2 cellular contexts compared by ENCODE assay signal in genomic region chr19:48010932-48011758, GRCh38.
TF ChIP-seq lines count a peak whose summit lies in the region.

No MANE protein-coding gene starts in this region.

TF ChIP-seq in HepG2, 621 proteins besides CTCF, POLR2A, EP300 and RAD21:
- TF ChIP-seq ZGPAT (CRISPR knock-in tag; IDR thresholded peaks at IDR 0.05) (no peak), ATF7 (IDR thresholded peaks at IDR 0.05) (peak; percentile 93), ATF7 (CRISPR knock-in tag; IDR thresholded peaks at IDR 0.05) (no peak), CREB1 (IDR thresholded peaks at IDR 0.05) (peak; percentile 99), CREB1 (CRISPR knock-in tag; IDR thresholded peaks at IDR 0.05) (no peak), TBL1XR1 (IDR thresholded peaks at IDR 0.05; ENCODE audit: borderline replicate concordance, low read length, partially characterized antibody) (no peak)

TF ChIP-seq in K562, 482 proteins besides CTCF, POLR2A, EP300 and RAD21:
- TF ChIP-seq ATF3 (IDR thresholded peaks at IDR 0.05) = peak; percentile 64
- TF ChIP-seq ATF3 (CRISPR knock-in tag; conservative IDR thresholded peaks at IDR 0.05) = no peak
- TF ChIP-seq ATF1 (CRISPR knock-in tag; IDR thresholded peaks at IDR 0.05) = no peak
- TF ChIP-seq ATF1 (tag; IDR thresholded peaks at IDR 0.05) = peak; percentile 93
- TF ChIP-seq ZNF76 (CRISPR knock-in tag; IDR thresholded peaks at IDR 0.05; ENCODE audit: borderline replicate concordance) = no peak
- peak; percentile 31 for TF ChIP-seq MEIS2 (IDR thresholded peaks at IDR 0.05; ENCODE audit: partially characterized antibody)
- no peak for TF ChIP-seq HMGN3 (IDR thresholded peaks at IDR 0.05; ENCODE audit: borderline replicate concordance, extremely low read depth, insufficient read length, low read depth, low read length)
- TF ChIP-seq ZNF316 (IDR thresholded peaks at IDR 0.05) = peak; percentile 26; the same call in 1 of the 2 replicates
- TF ChIP-seq JUND (IDR thresholded peaks at IDR 0.05; ENCODE audit: borderline replicate concordance, low read depth, low read length) = no peak
- TF ChIP-seq JUND (tag; IDR thresholded peaks at IDR 0.05; ENCODE audit: borderline replicate concordance, low read depth, low read length) = peak; percentile 20; the same call in 1 of the 3 replicates
- no peak for TF ChIP-seq HBP1 (CRISPR knock-in tag; IDR thresholded peaks at IDR 0.05)
- TF ChIP-seq LEF1 (IDR thresholded peaks at IDR 0.05) = no peak
